18 cellular contexts compared by ENCODE assay signal in the genomic region with DNA sequence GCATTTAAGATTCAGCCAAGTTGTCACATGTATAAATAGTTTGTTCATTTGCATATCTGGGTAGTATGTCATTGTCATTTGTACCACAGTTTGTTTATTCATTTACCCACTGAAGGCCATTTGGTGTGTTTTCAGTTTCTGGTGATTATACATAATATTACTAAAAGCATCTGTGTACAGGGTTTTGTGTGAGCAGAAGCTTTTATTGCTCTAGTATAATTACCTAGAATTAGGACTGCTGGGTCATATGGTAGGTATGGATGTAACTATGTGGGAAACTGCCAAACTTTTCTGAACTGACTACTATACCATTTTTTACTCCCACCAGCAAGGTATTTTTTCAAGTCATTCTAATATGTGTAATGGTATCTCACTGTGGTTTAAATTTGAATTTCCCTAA.
DNase-seq lines count a peak whose midpoint lies in the region; ATAC-seq lines count a peak whose summit lies in the region.
"Had no signal": no experiment of that assay in that cellular context is flagged by ENCODE, and none has a peak within 500 bp of the region (broad histone marks: within the 10 kb centered on the region; RNA-seq: fewer than 3 reads in every experiment).

No MANE protein-coding gene starts in this region.

- no peak overlapping the region for H3K4me3 Mint-ChIP-seq in stimulated activated naive B cell treated with anti-CD40 and anti-IgM and Interleukin-4, amounts not matched to agents 10 μg/mL and 1 μg/mL and 100 μg/mL, for 72 hours
- no peak overlapping the region for H3K4me3 Mint-ChIP-seq in activated naive CD8-positive, alpha-beta T cell treated with anti-CD3 and anti-CD28 coated beads for 36 hours
- H3K4me3 Mint-ChIP-seq: activated CD4-positive, alpha-beta T cell treated with anti-CD3 and anti-CD28 coated beads for 36 hours; activated naive CD8-positive, alpha-beta T cell; GM23338; T-helper 2 cell treated with Interferon-gamma antibody and Interleukin-4, amounts not matched to agents 5 μg/mL and 100 μg/mL, for 36 hours had no signal

- H3K27me3 Mint-ChIP-seq in stimulated activated naive B cell treated with anti-CD40 and anti-IgM and Interleukin-4, amounts not matched to agents 10 μg/mL and 1 μg/mL and 100 μg/mL, for 72 hours = no peaks in the 10 kb centered on the region
- H3K27me3 Mint-ChIP-seq in activated naive CD8-positive, alpha-beta T cell treated with anti-CD3 and anti-CD28 coated beads for 36 hours = no peaks in the 10 kb centered on the region
- H3K27me3 Mint-ChIP-seq: activated CD4-positive, alpha-beta T cell treated with anti-CD3 and anti-CD28 coated beads for 36 hours; activated naive CD8-positive, alpha-beta T cell had no signal

- peaks cover 6 to 10% of the 10 kb centered on the region in 2 donors for H3K9me3 Mint-ChIP-seq in stimulated activated naive B cell treated with anti-CD40 and anti-IgM and Interleukin-4, amounts not matched to agents 10 μg/mL and 1 μg/mL and 100 μg/mL, for 72 hours
- no peaks in the 10 kb centered on the region for H3K9me3 Mint-ChIP-seq in activated naive CD8-positive, alpha-beta T cell treated with anti-CD3 and anti-CD28 coated beads for 36 hours

- H3K36me3 Mint-ChIP-seq in stimulated activated naive B cell treated with anti-CD40 and anti-IgM and Interleukin-4, amounts not matched to agents 10 μg/mL and 1 μg/mL and 100 μg/mL, for 72 hours = no peaks in the 10 kb centered on the region
- no peaks in the 10 kb centered on the region for H3K36me3 Mint-ChIP-seq in activated naive CD8-positive, alpha-beta T cell treated with anti-CD3 and anti-CD28 coated beads for 36 hours
- H3K36me3 Mint-ChIP-seq: activated naive CD8-positive, alpha-beta T cell had no signal

- no peak for DNase-seq in C1 segment of cervical spinal cord (lab: John Stamatoyannopoulos, UW)
- no peak for DNase-seq in NCI-H146 treated with DMSO at 0.1 percent for 48 hours (lab: John Stamatoyannopoulos, UW; ENCODE audit: unreplicated experiment)
- DNase-seq in stimulated activated naive B cell treated with anti-CD40 and anti-IgM and Interleukin-4, amounts not matched to agents 10 μg/mL and 1 μg/mL and 100 μg/mL, for 72 hours = no peak
- DNase-seq in activated naive CD8-positive, alpha-beta T cell treated with anti-CD3 and anti-CD28 coated beads for 36 hours = no peak
- DNase-seq: activated CD4-positive, alpha-beta T cell treated with anti-CD3 and anti-CD28 coated beads for 36 hours; hypothalamus; NCI-H1105; NK-92 treated with Interleukin-12 subunit alpha and Interleukin-12 subunit beta, amount 100 ng/mL, for 24 hours; stimulated activated CD4-positive, alpha-beta T cell treated with anti-CD3 and anti-CD28 coated beads, Interleukin-4, amount 100 ng/mL, for 1 hour had no signal

- ATAC-seq in GM18511 (IDR thresholded peaks at IDR 0.05; ENCODE audit: unreplicated experiment) = peak; percentile 87
- peak; percentile 76 for ATAC-seq in GM19463 (IDR thresholded peaks at IDR 0.05; ENCODE audit: unreplicated experiment)
- peak; percentile 88 for ATAC-seq in HG02798 (IDR thresholded peaks at IDR 0.05; ENCODE audit: poor library complexity, unreplicated experiment)
- peak; percentile 88 for ATAC-seq in HG03457 (IDR thresholded peaks at IDR 0.05; ENCODE audit: unreplicated experiment)
- ATAC-seq in stimulated activated naive B cell treated with anti-CD40 and anti-IgM and Interleukin-4, amounts not matched to agents 10 μg/mL and 1 μg/mL and 100 μg/mL, for 72 hours (replicated peaks) = no peak
- ATAC-seq: activated CD4-positive, alpha-beta T cell treated with anti-CD3 and anti-CD28 coated beads for 36 hours; GM23338; Right ventricle myocardium inferior; sciatic nerve had no signal

- no peaks in the 10 kb centered on the region for H3K4me1 Mint-ChIP-seq in stimulated activated naive B cell treated with anti-CD40 and anti-IgM and Interleukin-4, amounts not matched to agents 10 μg/mL and 1 μg/mL and 100 μg/mL, for 72 hours
- no peaks in the 10 kb centered on the region for H3K4me1 Mint-ChIP-seq in activated naive CD8-positive, alpha-beta T cell treated with anti-CD3 and anti-CD28 coated beads for 36 hours
- H3K4me1 Mint-ChIP-seq: activated CD4-positive, alpha-beta T cell treated with anti-CD3 and anti-CD28 coated beads for 36 hours; GM23338 had no signal

- H3K27ac Mint-ChIP-seq in stimulated activated naive B cell treated with anti-CD40 and anti-IgM and Interleukin-4, amounts not matched to agents 10 μg/mL and 1 μg/mL and 100 μg/mL, for 72 hours = no peak overlapping the region
- no peak overlapping the region for H3K27ac Mint-ChIP-seq in activated naive CD8-positive, alpha-beta T cell treated with anti-CD3 and anti-CD28 coated beads for 36 hours
- H3K27ac Mint-ChIP-seq: activated CD4-positive, alpha-beta T cell treated with anti-CD3 and anti-CD28 coated beads for 36 hours; activated naive CD8-positive, alpha-beta T cell; GM23338; T-helper 2 cell treated with Interferon-gamma antibody and Interleukin-4, amounts not matched to agents 5 μg/mL and 100 μg/mL, for 36 hours had no signal

Comparison
In these comparisons a context has a peak if more than half of its experiments do, and no peak if none do; other contexts are left out.
1. ATAC-seq: peak in GM18511 (single experiment), GM19463 (single experiment), HG02798 (single experiment) and HG03457 (single experiment); none in stimulated activated naive B cell treated with anti-CD40 and anti-IgM and Interleukin-4, amounts not matched to agents 10 μg/mL and 1 μg/mL and 100 μg/mL, for 72 hours (0 of 2).